ENCODE assay signal across 10 cellular contexts in the genomic region with DNA sequence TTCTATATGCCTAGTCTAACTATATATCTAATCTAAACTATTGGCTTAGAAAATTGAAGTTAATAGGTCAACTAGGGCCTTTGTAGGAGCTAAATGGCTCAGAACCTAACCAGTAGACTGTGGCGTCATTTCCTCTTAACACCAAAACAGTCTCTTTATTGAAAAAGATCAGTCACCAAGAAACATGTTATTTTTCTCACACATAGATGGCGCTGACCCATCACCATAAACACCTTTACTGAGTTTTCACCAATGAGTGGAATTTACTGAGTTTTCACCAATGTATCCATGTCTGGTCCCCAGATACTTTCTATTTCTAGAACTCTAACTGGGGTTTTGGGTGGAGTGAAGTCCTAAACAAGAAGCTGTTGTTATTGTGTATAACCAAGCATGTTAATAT.
A peak's percentile ranks its signal among the peaks of the same experiment; 100 is the strongest.
DNase-seq lines count a peak whose midpoint lies in the region; ATAC-seq and TF ChIP-seq lines count a peak whose summit lies in the region.
"Had no signal": no experiment of that assay in that cellular context is flagged by ENCODE, and none has a peak within 500 bp of the region (broad histone marks: within the 10 kb centered on the region; RNA-seq: fewer than 3 reads in every experiment).

No MANE protein-coding gene starts in this region.

- peak; percentile 17 for DNase-seq in NCI-H2171 treated with DMSO at 0.1 percent for 48 hours (lab: John Stamatoyannopoulos, UW)
- no peak for DNase-seq in NCI-H2171 (lab: John Stamatoyannopoulos, UW)
- DNase-seq in MV-4-11 (lab: John Stamatoyannopoulos, UW) = peak; percentile 25
- no peak for DNase-seq in coronary artery (ENCODE audit: low spot score)
- DNase-seq in skeletal muscle cell (ENCODE audit: low read depth) = peak; percentile 14
- no peak for DNase-seq in DMS79 treated with DMSO at 0.1 percent for 48 hours (lab: John Stamatoyannopoulos, UW)
- no peak for DNase-seq in Ammon's horn (ENCODE audit: low spot score)
- DNase-seq: CD4-positive, CD25-positive, alpha-beta regulatory T cell had no signal

- no peak overlapping the region for H3K27ac ChIP-seq in coronary artery

- H3K4me3 ChIP-seq in coronary artery = no peak overlapping the region
- no peak overlapping the region for H3K4me3 ChIP-seq in skeletal muscle cell (ENCODE audit: low read depth, low read length)
- H3K4me3 ChIP-seq: mucosa of descending colon had no signal

- peak; percentile 37 for TF ChIP-seq CTCF in coronary artery (IDR thresholded peaks at IDR 0.05)

- ATAC-seq in HG03139 (IDR thresholded peaks at IDR 0.05; ENCODE audit: unreplicated experiment) = no peak
- ATAC-seq: mucosa of descending colon had no signal

Comparison
In these comparisons a context has a peak if more than half of its experiments do, and no peak if none do; other contexts are left out.
1. DNase-seq: peak in NCI-H2171 treated with DMSO at 0.1 percent for 48 hours (single experiment), MV-4-11 (single experiment) and skeletal muscle cell (single experiment); none in NCI-H2171 (single experiment), coronary artery (single experiment), DMS79 treated with DMSO at 0.1 percent for 48 hours (single experiment) and Ammon's horn (single experiment).